In the genomic region with DNA sequence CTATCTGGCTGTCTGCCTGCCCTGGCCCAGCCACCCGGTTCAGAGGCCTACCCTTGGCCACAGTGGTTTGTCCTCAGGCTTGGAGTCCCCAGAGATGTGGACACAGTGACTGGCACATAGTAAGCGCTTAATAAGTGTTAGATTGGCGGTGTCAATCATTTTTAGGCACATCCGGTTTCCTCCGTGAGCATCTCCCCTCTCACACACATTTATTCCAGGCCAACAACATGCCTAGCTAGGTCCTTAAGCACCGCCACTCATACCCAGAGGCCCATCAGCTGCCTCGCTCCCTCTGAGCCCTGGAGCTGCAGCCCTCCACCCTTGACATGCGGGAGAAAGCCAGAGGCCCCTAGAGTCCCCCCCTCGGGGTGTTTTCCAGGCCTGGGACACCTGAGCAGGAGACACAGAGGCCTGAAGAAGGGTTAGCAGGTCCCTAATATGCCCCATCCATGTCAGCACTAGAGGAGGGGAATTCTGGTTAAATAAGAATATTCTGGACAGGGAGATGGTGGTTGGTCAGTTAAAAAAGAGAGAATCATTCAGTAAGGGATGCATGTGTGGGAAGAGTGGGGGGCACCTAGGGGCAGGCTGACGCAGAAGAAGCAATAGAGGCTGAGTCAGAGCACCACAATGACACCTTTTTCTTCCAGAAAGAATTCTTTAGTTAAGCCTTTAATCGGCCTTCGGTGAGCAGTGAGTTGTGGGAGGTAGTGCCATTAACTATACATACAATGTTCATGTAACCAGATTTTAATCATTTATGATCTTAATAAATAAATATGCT, we compare ENCODE assay signal across 13 cellular contexts. TPM values are rescaled to one million over a fixed set of nuclear protein-coding genes. Genes with fewer than 3 reads are reported as not detected.
DNase-seq lines count a peak whose midpoint lies in the region; ATAC-seq and TF ChIP-seq lines count a peak whose summit lies in the region.
"Had no signal": no experiment of that assay in that cellular context is flagged by ENCODE, and none has a peak within 500 bp of the region (broad histone marks: within the 10 kb centered on the region; RNA-seq: fewer than 3 reads in every experiment).

No MANE protein-coding gene starts in this region.

- no peak for TF ChIP-seq CTCF in body of pancreas (IDR thresholded peaks at IDR 0.05)

- H3K36me3 ChIP-seq in body of pancreas (replicated peaks in 1 of 2; ENCODE audit: insufficient read depth in 1 of 2, low read depth in 2 of 2): no peaks in the 10 kb centered on the region
- H3K36me3 ChIP-seq: neutrophil had no signal

- peaks cover 28% of the 10 kb centered on the region for H3K4me1 ChIP-seq in body of pancreas

- intact Hi-C loops in body of pancreas (cut with DNase I): no loop called here
- intact Hi-C loops in sciatic nerve (cut with DNase I): loop anchor here (5.0 to 10.0 kb wide), 4 partner anchors 62 to 1678 kb away; no protein-coding TSS in a partner anchor

- ATAC-seq in GM18907 (IDR thresholded peaks at IDR 0.05; ENCODE audit: unreplicated experiment) (peak; percentile 2), body of pancreas (no peak), sciatic nerve (no peak), GM18909 (IDR thresholded peaks at IDR 0.05; ENCODE audit: poor library complexity, unreplicated experiment) (no peak), GM18511 (IDR thresholded peaks at IDR 0.05; ENCODE audit: unreplicated experiment) (no peak)
- ATAC-seq: effector memory CD8-positive, alpha-beta T cell had no signal

- no peak for DNase-seq in body of pancreas
- peak; percentile 62 for DNase-seq in kidney tubule cell (ENCODE audit: low spot score)
- DNase-seq in sciatic nerve (ENCODE audit: low spot score): peak; percentile 59
- no peak for DNase-seq in germinal center (ENCODE audit: low spot score)
- DNase-seq in middle frontal gyrus (ENCODE audit: extremely low spot score, low spot score): no peak
- DNase-seq: activated naive CD4-positive, alpha-beta T cell treated with anti-CD3 and anti-CD28 coated beads, Interleukin-2, amount 50 U/mL, for 16 hours; effector memory CD8-positive, alpha-beta T cell; NCI-H1436 had no signal

- no peak for TF ChIP-seq POLR2A in body of pancreas (IDR thresholded peaks at IDR 0.05)

- H3K27ac ChIP-seq in body of pancreas: peak overlapping the region in 3 of 4 donors; percentile 4 to 56 (median 30)
- H3K27ac ChIP-seq: neutrophil had no signal

- peaks cover 4% of the 10 kb centered on the region in 2 donors for H3K27me3 ChIP-seq in body of pancreas

- no peak overlapping the region for H3K4me3 ChIP-seq in body of pancreas

- 76 to 79% methylated on average over 12 of the region's 12 CpGs for WGBS in body of pancreas, 2 donors

- no peaks in the 10 kb centered on the region for H3K9me3 ChIP-seq in body of pancreas
- H3K9me3 ChIP-seq: neutrophil had no signal

RNA-seq across cellular contexts. Expression of a gene that starts 22.3 kb away (rescaled TPM):
- total RNA-seq in body of pancreas (10 to 100 TPM; 12.9 to 13.5 TPM), sciatic nerve (242 TPM)
- total RNA-seq: B cell had no signal

Comparison
In these comparisons a context has a peak if more than half of its experiments do, and no peak if none do; other contexts are left out.
1. DNase-seq: peak in kidney tubule cell (single experiment) and sciatic nerve (single experiment); none in body of pancreas (0 of 4), germinal center (single experiment) and middle frontal gyrus (single experiment).
2. RNA of a gene that starts 22.3 kb away (total RNA-seq): 242 TPM in sciatic nerve (single experiment); 12.9 to 13.5 TPM in body of pancreas; every median in the first group is over 10 times any median in the second.